17 cellular contexts compared by ENCODE assay signal in the genomic region with DNA sequence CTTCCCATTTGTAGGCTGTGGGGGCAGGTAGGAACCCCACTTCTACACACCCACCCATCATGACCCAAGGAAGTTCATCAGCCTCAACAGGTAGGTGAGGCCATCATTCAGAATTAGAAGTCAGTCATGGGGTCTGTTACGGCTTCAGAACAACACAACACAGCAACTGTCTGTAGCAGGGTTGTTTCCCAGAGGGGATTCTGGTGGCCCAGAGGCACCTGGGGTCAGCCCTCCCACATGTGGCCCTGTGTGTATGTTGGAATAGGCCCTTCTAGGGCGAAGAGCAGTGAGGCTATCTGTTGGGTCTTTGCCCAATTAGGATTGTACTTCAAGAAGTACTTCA. TPM values are rescaled to one million over a fixed set of nuclear protein-coding genes. Genes with fewer than 3 reads are reported as not detected.
A peak's percentile ranks its signal among the peaks of the same experiment; 100 is the strongest.
DNase-seq lines count a peak whose midpoint lies in the region; ATAC-seq and TF ChIP-seq lines count a peak whose summit lies in the region.
"Had no signal": no experiment of that assay in that cellular context is flagged by ENCODE, and none has a peak within 500 bp of the region (broad histone marks: within the 10 kb centered on the region; RNA-seq: fewer than 3 reads in every experiment).

No MANE protein-coding gene starts in this region.

- H3K36me3 ChIP-seq in brain microvascular endothelial cell (replicated peaks) (peaks cover 32% of the 10 kb centered on the region), trophoblast cell (ENCODE audit: control insufficient read depth in 1 of 2, insufficient read depth in 2 of 2, low read length in 2 of 2) (peaks cover 50 to 52% of the 10 kb centered on the region in 2 experiments)

- H3K36me3 Mint-ChIP-seq in activated T-cell treated with anti-CD3 and anti-CD28 coated beads, Interleukin-2, amount 50 U/mL, for 72 hours (ENCODE audit: insufficient read depth in 2 of 2), result peaks cover 12 to 27% of the 10 kb centered on the region in 2 donors
- peaks cover 26% of the 10 kb centered on the region for H3K36me3 Mint-ChIP-seq in T-cell
- H3K36me3 Mint-ChIP-seq in stimulated activated naive B cell treated with anti-CD40 and anti-IgM and Interleukin-4, amounts not matched to agents 10 μg/mL and 1 μg/mL and 100 μg/mL, for 72 hours, result peaks cover 62 to 76% of the 10 kb centered on the region in 2 donors

- peak overlapping the region; percentile 26 for H3K27ac Mint-ChIP-seq in activated T-cell treated with anti-CD3 and anti-CD28 coated beads, Interleukin-2, amount 50 U/mL, for 72 hours
- H3K27ac Mint-ChIP-seq in T-cell, result peak overlapping the region in 1 of 2 donors; percentile 39
- H3K27ac Mint-ChIP-seq in stimulated activated naive B cell treated with anti-CD40 and anti-IgM and Interleukin-4, amounts not matched to agents 10 μg/mL and 1 μg/mL and 100 μg/mL, for 72 hours, result peak overlapping the region; percentile 92

- no peak overlapping the region for H3K23ac ChIP-seq in trophoblast cell (ENCODE audit: low read length)

- H3K14ac ChIP-seq in trophoblast cell (ENCODE audit: low read length), result no peak overlapping the region

- no peak overlapping the region for H3K27ac ChIP-seq in brain microvascular endothelial cell
- H3K27ac ChIP-seq in trophoblast cell (ENCODE audit: low read depth, low read length), result no peak overlapping the region

- in situ Hi-C loops in brain microvascular endothelial cell (cut with HindIII; ENCODE audit: low pct_ligation_motif_present, low sequenced_read_pairs), result no loop called here

- peaks cover 3% of the 10 kb centered on the region for H3K79me1 ChIP-seq in trophoblast cell (ENCODE audit: low read length)

- no peaks in the 10 kb centered on the region for H3K27me3 Mint-ChIP-seq in activated T-cell treated with anti-CD3 and anti-CD28 coated beads, Interleukin-2, amount 50 U/mL, for 72 hours (ENCODE audit: low read depth)
- H3K27me3 Mint-ChIP-seq in T-cell, result no peaks in the 10 kb centered on the region
- no peaks in the 10 kb centered on the region for H3K27me3 Mint-ChIP-seq in stimulated activated naive B cell treated with anti-CD40 and anti-IgM and Interleukin-4, amounts not matched to agents 10 μg/mL and 1 μg/mL and 100 μg/mL, for 72 hours

- H3K4me2 ChIP-seq in trophoblast cell (ENCODE audit: low read length), result no peak overlapping the region

- no peak for ATAC-seq in activated T-cell treated with anti-CD3 and anti-CD28 coated beads, Interleukin-2, amount 50 U/mL, for 72 hours (replicated peaks in 1 of 2)
- ATAC-seq in T-cell (replicated peaks in 1 of 4), result no peak
- ATAC-seq in stimulated activated naive B cell treated with anti-CD40 and anti-IgM and Interleukin-4, amounts not matched to agents 10 μg/mL and 1 μg/mL and 100 μg/mL, for 72 hours (replicated peaks), result no peak
- ATAC-seq: activated T-cell treated with anti-CD3 and anti-CD28 coated beads, Interleukin-2, amount 50 U/mL, for 4 hours; gastroesophageal sphincter had no signal

- no peak overlapping the region for H4K12ac ChIP-seq in trophoblast cell (ENCODE audit: low read depth, low read length)

- no peak overlapping the region for H2BK12ac ChIP-seq in trophoblast cell (ENCODE audit: low read length)

- CTCF ChIA-PET in T-cell (lab: Charles Lee), result no interaction called here

- no peaks in the 10 kb centered on the region for H3K79me2 ChIP-seq in trophoblast cell (ENCODE audit: control insufficient read depth, insufficient read depth, low read length, poor library complexity)

- H3K27me3 ChIP-seq in brain microvascular endothelial cell (replicated peaks), result no peaks in the 10 kb centered on the region
- H3K27me3 ChIP-seq in trophoblast cell (ENCODE audit: insufficient read depth, low read length), result no peaks in the 10 kb centered on the region
- H3K27me3 ChIP-seq: adrenal gland, gastroesophageal sphincter had no signal

- H2AFZ ChIP-seq in trophoblast cell (ENCODE audit: insufficient read depth, low read length, poor library complexity), result no peak overlapping the region

- no peak overlapping the region for H3K18ac ChIP-seq in trophoblast cell (ENCODE audit: low read length)

- peaks cover 45% of the 10 kb centered on the region for H3K4me1 Mint-ChIP-seq in activated T-cell treated with anti-CD3 and anti-CD28 coated beads, Interleukin-2, amount 50 U/mL, for 72 hours (ENCODE audit: low read depth)
- peaks cover 48 to 64% (median 60%) of the 10 kb centered on the region in 3 donors for H3K4me1 Mint-ChIP-seq in T-cell
- H3K4me1 Mint-ChIP-seq in stimulated activated naive B cell treated with anti-CD40 and anti-IgM and Interleukin-4, amounts not matched to agents 10 μg/mL and 1 μg/mL and 100 μg/mL, for 72 hours, result peaks cover 43 to 78% of the 10 kb centered on the region in 2 donors

- no peaks in the 10 kb centered on the region for H3K9me3 Mint-ChIP-seq in activated T-cell treated with anti-CD3 and anti-CD28 coated beads, Interleukin-2, amount 50 U/mL, for 72 hours
- no peaks in the 10 kb centered on the region for H3K9me3 Mint-ChIP-seq in T-cell
- no peaks in the 10 kb centered on the region for H3K9me3 Mint-ChIP-seq in stimulated activated naive B cell treated with anti-CD40 and anti-IgM and Interleukin-4, amounts not matched to agents 10 μg/mL and 1 μg/mL and 100 μg/mL, for 72 hours
- H3K9me3 Mint-ChIP-seq: activated T-cell treated with anti-CD3 and anti-CD28 coated beads, Interleukin-2, amount 50 U/mL, for 4 hours had no signal

- TF ChIP-seq CTCF in fibroblast of mammary gland (conservative IDR thresholded peaks at IDR 0.05; ENCODE audit: control insufficient read depth, insufficient read depth, low read depth, low read length) (no peak), brain microvascular endothelial cell (IDR thresholded peaks at IDR 0.05; ENCODE audit: low read depth, low read length, missing control alignments) (no peak)

- H3K4me3 ChIP-seq in fibroblast of mammary gland (ENCODE audit: control insufficient read depth, low read depth, low read length) (no peak overlapping the region), brain microvascular endothelial cell (ENCODE audit: low read depth, low read length) (no peak overlapping the region), trophoblast cell (ENCODE audit: low read depth, low read length) (no peak overlapping the region)
- H3K4me3 ChIP-seq: adrenal gland, gastroesophageal sphincter had no signal

- POLR2A ChIA-PET in T-cell (lab: Charles Lee), result no interaction called here

- no peak overlapping the region for H2BK120ac ChIP-seq in trophoblast cell (ENCODE audit: insufficient read depth, low read length, poor library complexity)

- no peak overlapping the region for H4K91ac ChIP-seq in trophoblast cell (ENCODE audit: low read depth, low read length)

- H2BK5ac ChIP-seq in trophoblast cell (ENCODE audit: low read depth, low read length, poor library complexity), result no peak overlapping the region

- no CpG with 5 or more reads among the region's 2 CpGs for WGBS in trophoblast cell (ENCODE audit: extremely low coverage, insufficient coverage, insufficient read length)

- H3K4ac ChIP-seq in trophoblast cell (ENCODE audit: low read depth, low read length), result no peak overlapping the region

- no peak overlapping the region for H2AK5ac ChIP-seq in trophoblast cell (ENCODE audit: low read length)

- peaks cover 5% of the 10 kb centered on the region in 2 experiments for H3K4me1 ChIP-seq in trophoblast cell (ENCODE audit: control insufficient read depth in 1 of 2, insufficient read depth in 2 of 2, low read length in 2 of 2)

- no peak overlapping the region for H4K8ac ChIP-seq in trophoblast cell (ENCODE audit: low read depth, low read length)

- peak overlapping the region; percentile 9 to 58 for H3K4me3 Mint-ChIP-seq in activated T-cell treated with anti-CD3 and anti-CD28 coated beads, Interleukin-2, amount 50 U/mL, for 72 hours
- peak overlapping the region in 2 of 3 donors; percentile 70 to 87 for H3K4me3 Mint-ChIP-seq in T-cell
- peak overlapping the region; percentile 40 to 57 for H3K4me3 Mint-ChIP-seq in stimulated activated naive B cell treated with anti-CD40 and anti-IgM and Interleukin-4, amounts not matched to agents 10 μg/mL and 1 μg/mL and 100 μg/mL, for 72 hours

- no peak overlapping the region for H3K9ac ChIP-seq in trophoblast cell (ENCODE audit: low read length)

- no peaks in the 10 kb centered on the region for H3K9me3 ChIP-seq in trophoblast cell (ENCODE audit: insufficient read depth, low read depth, low read length)
- H3K9me3 ChIP-seq: adrenal gland, gastroesophageal sphincter had no signal

- no peak for DNase-seq in activated T-cell treated with anti-CD3 and anti-CD28 coated beads, Interleukin-2, amount 50 U/mL, for 72 hours
- DNase-seq in activated T-cell treated with anti-CD3 and anti-CD28 coated beads for 4 hours (no peak), T-cell (no peak), fibroblast of mammary gland (ENCODE audit: low read depth) (peak; percentile 11), brain microvascular endothelial cell (no peak), NCI-H1092 (lab: John Stamatoyannopoulos, UW) (no peak), trophoblast cell (no peak)
- DNase-seq in stimulated activated naive B cell treated with anti-CD40 and anti-IgM and Interleukin-4, amounts not matched to agents 10 μg/mL and 1 μg/mL and 100 μg/mL, for 72 hours, result no peak
- DNase-seq: activated CD4-positive, alpha-beta T cell treated with anti-CD3 and anti-CD28 coated beads for 4 hours; activated T-cell treated with anti-CD3 and anti-CD28 coated beads, Interleukin-2, amount 50 U/mL, for 4 hours; NCI-H1105; NCI-H2081 treated with DMSO at 0.1 percent for 48 hours; retina; RPMI8226; stimulated activated CD8-positive, alpha-beta memory T cell treated with anti-CD3 and anti-CD28 coated beads, Interleukin-4, amount 100 ng/mL, for 48 hours had no signal

RNA-seq across cellular contexts. Expression of a gene that starts 3.4 kb away (rescaled TPM):
- 100 to 1,000 TPM; 253 to 274 TPM for total RNA-seq in activated T-cell treated with anti-CD3 and anti-CD28 coated beads, Interleukin-2, amount 50 U/mL, for 72 hours
- 100 to 1,000 TPM in 2 of 5 donors, 10 to 100 TPM in 3; 54.7 to 123 (median 98.1) TPM for total RNA-seq in T-cell
- 4.2 and 5.3 TPM in 2 replicates for polyA plus RNA-seq in trophoblast cell (2013)

RNA-seq across cellular contexts. Expression of a gene that starts 6.4 kb away (rescaled TPM):
- total RNA-seq in activated T-cell treated with anti-CD3 and anti-CD28 coated beads, Interleukin-2, amount 50 U/mL, for 72 hours, result 10 to 100 TPM; 71.0 to 83.6 TPM
- total RNA-seq in T-cell, result 10 to 100 TPM; 40.2 to 74.1 (median 49.3) TPM
- 12.1 and 12.4 TPM in 2 replicates for polyA plus RNA-seq in trophoblast cell (2013)

RNA-seq across cellular contexts. Expression of a gene that starts 6.6 kb away (rescaled TPM):
- total RNA-seq in activated T-cell treated with anti-CD3 and anti-CD28 coated beads, Interleukin-2, amount 50 U/mL, for 72 hours, result 10 to 100 TPM; 50.7 to 53.7 TPM
- 10 to 100 TPM; 21.2 to 33.5 (median 24.5) TPM for total RNA-seq in T-cell
- polyA plus RNA-seq in trophoblast cell (2013), result 119 and 123 TPM in 2 replicates

RNA-seq across cellular contexts. Expression of a gene that starts 9.5 kb away (rescaled TPM):
- 10 to 100 TPM; 11.4 to 14.3 TPM for total RNA-seq in activated T-cell treated with anti-CD3 and anti-CD28 coated beads, Interleukin-2, amount 50 U/mL, for 72 hours
- 10 to 100 TPM; 11.8 to 23.6 (median 22.8) TPM for total RNA-seq in T-cell
- 32.8 and 34.2 TPM in 2 replicates for polyA plus RNA-seq in trophoblast cell (2013)

RNA-seq across cellular contexts. Expression of a gene that starts 18.0 kb away (rescaled TPM):
- total RNA-seq in activated T-cell treated with anti-CD3 and anti-CD28 coated beads, Interleukin-2, amount 50 U/mL, for 72 hours, result 1 to 10 TPM; 1.4 to 2.4 TPM
- total RNA-seq in T-cell, result under 1 TPM in 3 of 5 donors, not detected in 2; 0.44 to 0.69 (median 0.51) TPM
- 6.1 and 6.9 TPM in 2 replicates for polyA plus RNA-seq in trophoblast cell (2013)
